In the genomic region with DNA sequence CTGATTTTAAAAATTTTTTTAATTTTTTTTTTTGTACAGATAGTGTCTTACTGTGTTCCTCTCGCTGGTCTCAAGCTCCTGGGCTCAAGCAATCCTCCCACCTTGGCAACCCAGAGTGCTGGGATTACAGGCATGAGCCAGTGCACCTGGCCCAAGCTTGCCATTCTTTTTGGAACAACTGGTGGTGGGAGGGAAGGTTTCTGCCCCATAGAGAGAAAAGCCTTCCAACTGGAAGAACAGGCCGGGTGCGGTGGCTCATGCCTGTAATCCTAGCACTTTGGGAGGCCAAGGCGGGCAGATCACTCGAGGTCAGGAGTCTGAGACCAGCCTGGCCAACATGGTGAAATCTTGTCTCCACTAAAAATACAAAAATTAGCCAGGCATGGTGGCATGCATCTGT, we compare ENCODE assay signal across 3 cellular contexts.
A peak's percentile ranks its signal among the peaks of the same experiment; 100 is the strongest.
TF ChIP-seq lines count a peak whose summit lies in the region.
"Not testable (repeated sequence)": the region's sequence is repeated elsewhere in the genome, so short reads cannot be mapped to it uniquely, and the experiment has no call there.

No MANE protein-coding gene starts in this region.

TF ChIP-seq in Ishikawa, 13 proteins besides CTCF, POLR2A, EP300 and RAD21:
- TF ChIP-seq, protein P1, sequence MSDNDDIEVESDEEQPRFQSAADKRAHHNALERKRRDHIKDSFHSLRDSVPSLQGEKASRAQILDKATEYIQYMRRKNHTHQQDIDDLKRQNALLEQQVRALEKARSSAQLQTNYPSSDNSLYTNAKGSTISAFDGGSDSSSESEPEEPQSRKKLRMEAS (IDR thresholded peaks at IDR 0.05): peak; percentile 60

TF ChIP-seq in K562, 482 proteins besides CTCF, POLR2A, EP300 and RAD21:
- TF ChIP-seq, protein P2, sequence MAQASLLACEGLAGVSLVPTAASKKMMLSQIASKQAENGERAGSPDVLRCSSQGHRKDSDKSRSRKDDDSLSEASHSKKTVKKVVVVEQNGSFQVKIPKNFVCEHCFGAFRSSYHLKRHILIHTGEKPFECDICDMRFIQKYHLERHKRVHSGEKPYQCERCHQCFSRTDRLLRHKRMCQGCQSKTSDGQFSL (CRISPR knock-in tag; IDR thresholded peaks at IDR 0.05): 0 out of 2 replicates have a peak, but pooled peaks have one; percentile 3
- TF ChIP-seq, protein P2 (tag; IDR thresholded peaks at IDR 0.05): not testable (repeated sequence)

TF ChIP-seq in HepG2, 621 proteins besides CTCF, POLR2A, EP300 and RAD21:
- TF ChIP-seq ZNF263 (CRISPR knock-in tag; IDR thresholded peaks at IDR 0.05): 0 out of 2 replicates have a peak, but pooled peaks have one; percentile 1
